2 cellular contexts compared by ENCODE assay signal in genomic region chr7:19117081-19117869, GRCh38.
TF ChIP-seq lines count a peak whose summit lies in the region.

Gene TWIST1 (minus strand): TSS chr7:19117636. CDS start chr7:19117321, 315 bp downstream.

TF ChIP-seq in HCT116, 20 proteins besides CTCF, POLR2A, EP300 and RAD21 (continued from another document):
- TF ChIP-seq TCF7L2 (IDR thresholded peaks at IDR 0.05; ENCODE audit: borderline replicate concordance, extremely low read depth, insufficient read depth, insufficient read length): no peak
- no peak for TF ChIP-seq FOSL1 (IDR thresholded peaks at IDR 0.05; ENCODE audit: low read depth)
- TF ChIP-seq ELF1 (IDR thresholded peaks at IDR 0.05; ENCODE audit: borderline replicate concordance, low read depth): no peak
- no peak for TF ChIP-seq ZNF274 (IDR thresholded peaks at IDR 0.05; ENCODE audit: low read depth, low read length)
- no peak for TF ChIP-seq REST (IDR thresholded peaks at IDR 0.05; ENCODE audit: low read depth)
- no peak for TF ChIP-seq ZFX (IDR thresholded peaks at IDR 0.05)
- TF ChIP-seq SP1 (IDR thresholded peaks at IDR 0.05; ENCODE audit: low read depth): no peak
- no peak for TF ChIP-seq EZH2phosphoT487 (IDR thresholded peaks at IDR 0.05; ENCODE audit: borderline replicate concordance)
TF ChIP-seq in HCT116: peak in this region for 0.

TF ChIP-seq in SK-N-SH, 30 proteins besides CTCF, POLR2A, EP300 and RAD21 (continued from another document):
- TF ChIP-seq JUND (IDR thresholded peaks at IDR 0.05) (0 out of 2 replicates have a peak, but pooled peaks have one; percentile 10), SIN3A (IDR thresholded peaks at IDR 0.05; ENCODE audit: borderline replicate concordance, low read depth, low read length) (peak; percentile 99), RCOR1 (IDR thresholded peaks at IDR 0.05; ENCODE audit: low read length) (peak; percentile 98), MEF2A (IDR thresholded peaks at IDR 0.05; ENCODE audit: borderline replicate concordance, low read depth) (no peak; the same call in 1 of the 2 replicates), TEAD4 (IDR thresholded peaks at IDR 0.05; ENCODE audit: borderline replicate concordance, insufficient read depth) (peak; percentile 53; the same call in 1 of the 2 replicates), FOSL2 (IDR thresholded peaks at IDR 0.05; ENCODE audit: borderline replicate concordance, low read depth) (no peak), SMC3 (IDR thresholded peaks at IDR 0.05; ENCODE audit: low read depth, low read length) (peak; percentile 14; the same call in 1 of the 2 replicates), NRF1 (IDR thresholded peaks at IDR 0.05; ENCODE audit: low read depth, low read length) (no peak), REST (IDR thresholded peaks at IDR 0.05; ENCODE audit: low read depth, low read length) (peak; percentile 82), CHD2 (IDR thresholded peaks at IDR 0.05; ENCODE audit: low read length, partially characterized antibody) (peak; percentile 96), FOXJ3 (CRISPR knock-in tag; IDR thresholded peaks at IDR 0.05) (no peak), YY1 (IDR thresholded peaks at IDR 0.05; ENCODE audit: low read depth) (peak; percentile 20; the same call in 1 of the 2 replicates), GABPA (IDR thresholded peaks at IDR 0.05; ENCODE audit: low read depth) (peak; percentile 48; the same call in 1 of the 2 replicates), ZBTB33 (IDR thresholded peaks at IDR 0.05; ENCODE audit: borderline replicate concordance, low read depth) (peak; percentile 88; the same call in 1 of the 2 replicates), USF1 (IDR thresholded peaks at IDR 0.05; ENCODE audit: borderline replicate concordance, low read depth) (0 out of 2 replicates have a peak, but pooled peaks have one; percentile 9), USF2 (IDR thresholded peaks at IDR 0.05; ENCODE audit: borderline replicate concordance, low read depth, low read length) (no peak), FOXM1 (IDR thresholded peaks at IDR 0.05; ENCODE audit: low read depth) (peak; percentile 72), GATA2 (CRISPR knock-in tag; IDR thresholded peaks at IDR 0.05) (no peak), PBX3 (IDR thresholded peaks at IDR 0.05) (peak; percentile 59), RXRA (IDR thresholded peaks at IDR 0.05; ENCODE audit: borderline replicate concordance, low read depth) (no peak), RFX5 (IDR thresholded peaks at IDR 0.05; ENCODE audit: low read length) (peak; percentile 76; the same call in 1 of the 2 replicates), MAX (IDR thresholded peaks at IDR 0.05; ENCODE audit: low read depth) (peak; percentile 59; the same call in 1 of the 2 replicates), ELF1 (IDR thresholded peaks at IDR 0.05) (peak; percentile 48)
